In genomic region chr2:85753525-85754312, GRCh38 we compare ENCODE assay signal across 8 cellular contexts. TPM values are rescaled to one million over a fixed set of nuclear protein-coding genes. Genes with fewer than 3 reads are reported as not detected.
DNase-seq lines count a peak whose midpoint lies in the region; ATAC-seq, FAIRE-seq and TF ChIP-seq lines count a peak whose summit lies in the region.

ATOH8 (plus strand) TSS chr2:85753991; CDS start chr2:85754190, 199 bp downstream.

- intact Hi-C loops in psoas muscle (cut with DNase I) = loop anchor here (2.0 to 5.0 kb wide), 2 partner anchors 17 to 44 kb away; no protein-coding TSS in a partner anchor

- H3K27ac Mint-ChIP-seq in brain = peak within 1 kb of the TSS; percentile 77 to 93 (median 82)

- peak within 1 kb of the TSS; percentile 80 for H3K4me3 ChIP-seq in AG09309 (ENCODE audit: control insufficient read depth, low read depth, low read length)
- H3K4me3 ChIP-seq in OCI-LY1 (ENCODE audit: low read depth, low read length, poor library complexity, severe bottlenecking) = no peak within 1 kb of the TSS
- peak within 1 kb of the TSS; percentile 56 for H3K4me3 ChIP-seq in iPS-11a (ENCODE audit: low read depth, low read length)
- H3K4me3 ChIP-seq in psoas muscle = peak within 1 kb of the TSS; percentile 87

- H3K27ac ChIP-seq in OCI-LY1 (ENCODE audit: low read depth, low read length, poor library complexity, severe bottlenecking) (no peak within 1 kb of the TSS), psoas muscle (peak within 1 kb of the TSS; percentile 86)

- no peaks in the 10 kb centered on the region for H3K9me2 ChIP-seq in OCI-LY1 (ENCODE audit: low read depth, low read length)

- H3K4me1 Mint-ChIP-seq in brain = peaks cover 51% of the 10 kb centered on the region

- ATAC-seq in psoas muscle = peak; percentile 34 to 64 (median 60)
- no peak for ATAC-seq in GM18870 (IDR thresholded peaks at IDR 0.05; ENCODE audit: unreplicated experiment)

- DNase-seq in AG09309 (ENCODE audit: low read depth) (no peak), GM12892 (ENCODE audit: insufficient read length) (peak; percentile 49), psoas muscle (peak; percentile 83 to 90), LoVo (ENCODE audit: low spot score) (no peak)

- H3K4me3 Mint-ChIP-seq in brain = peak within 1 kb of the TSS; percentile 95 to 98 (median 95)

- no peaks in the 10 kb centered on the region for H3K36me3 Mint-ChIP-seq in brain

- H3K9me3 ChIP-seq in OCI-LY1 (ENCODE audit: low read length) = no peaks in the 10 kb centered on the region
- no peaks in the 10 kb centered on the region for H3K9me3 ChIP-seq in psoas muscle

- H3K27me3 ChIP-seq in OCI-LY1 (ENCODE audit: insufficient read depth, low read length) (no peaks in the 10 kb centered on the region; the same call in 1 of the 2 replicates), psoas muscle (ENCODE audit: insufficient read depth in 3 of 3, low read length in 2 of 3) (no peaks in the 10 kb centered on the region)

- H3K79me2 ChIP-seq in OCI-LY1 (ENCODE audit: insufficient read depth, low read length) = no peaks in the 10 kb centered on the region

- TF ChIP-seq CTCF in AG09309 (IDR thresholded peaks at IDR 0.05; ENCODE audit: control insufficient read depth, insufficient read depth, low read depth, low read length, missing control alignments) (no peak), OCI-LY1 (IDR thresholded peaks at IDR 0.05; ENCODE audit: low read length) (no peak), brain (conservative IDR thresholded peaks at IDR 0.05) (no peak), psoas muscle (IDR thresholded peaks at IDR 0.05) (no peak)

- peak within 1 kb of the TSS; percentile 41; the same call in 1 of the 2 replicates for H3K4me2 ChIP-seq in OCI-LY1 (ENCODE audit: low read length)

- H3K36me3 ChIP-seq in OCI-LY1 (ENCODE audit: insufficient read depth, low read length) = no peaks in the 10 kb centered on the region
- peaks cover 0 to 9% of the 10 kb centered on the region in 2 donors for H3K36me3 ChIP-seq in psoas muscle (ENCODE audit: insufficient read depth in 1 of 2, low read depth in 1 of 2)

- peaks cover 28% of the 10 kb centered on the region for H3K27me3 Mint-ChIP-seq in brain

- no peaks in the 10 kb centered on the region; the same call in 1 of the 2 replicates for H4K20me1 ChIP-seq in OCI-LY1 (ENCODE audit: insufficient read depth, low read length)

- peaks cover 0 to 5% (median 0%) of the 10 kb centered on the region in 5 experiments for H3K9me3 Mint-ChIP-seq in brain

- WGBS in psoas muscle, 3 donors = 1 to 7% (median 3%) methylated on average over 40 to 80 of the region's 81 CpGs

- H3K4me1 ChIP-seq in OCI-LY1 (ENCODE audit: insufficient read depth, low read length, severe bottlenecking) (no peaks in the 10 kb centered on the region), psoas muscle (peaks cover 53% of the 10 kb centered on the region)

- no peaks in the 10 kb centered on the region for H3F3A ChIP-seq in OCI-LY1 (ENCODE audit: insufficient read depth, low read length)

- no peak within 1 kb of the TSS for H3K9ac ChIP-seq in OCI-LY1 (ENCODE audit: low read length)

- no peak for FAIRE-seq in GM12892 (lab: Jason Lieb, UNC)

- no peak within 1 kb of the TSS for H2AFZ ChIP-seq in OCI-LY1 (ENCODE audit: low read length)

- TF ChIP-seq POLR2A in GM12892 (IDR thresholded peaks at IDR 0.05; ENCODE audit: low read depth, low read length) = no peak

RNA-seq across cellular contexts. Expression of gene ATOH8, which starts in this region (rescaled TPM):
- not detected for polyA plus RNA-seq in GM12892 (2012; ENCODE audit: missing spikeins)
- polyA plus RNA-seq in brain (ENCODE audit: insufficient read depth, low read depth, low replicate concordance) (15.8 TPM), psoas muscle (10 to 100 TPM; 48.7 to 77.2 (median 59.4) TPM)
- total RNA-seq in psoas muscle = 10 to 100 TPM; 22.0 to 82.1 (median 57.3) TPM

Comparison
In these comparisons a context has a peak if more than half of its experiments do, and no peak if none do; other contexts are left out.
1. DNase-seq: peak in GM12892 (single experiment) and psoas muscle (2 of 2); none in AG09309 (single experiment) and LoVo (single experiment).